ENCODE assay signal across 17 cellular contexts in genomic region chr16:57533366-57533617, GRCh38. TPM values are rescaled to one million over a fixed set of nuclear protein-coding genes. Genes with fewer than 3 reads are reported as not detected.
DNase-seq lines count a peak whose midpoint lies in the region; ATAC-seq lines count a peak whose summit lies in the region.
"Had no signal": no experiment of that assay in that cellular context is flagged by ENCODE, and none has a peak within 500 bp of the region (broad histone marks: within the 10 kb centered on the region; RNA-seq: fewer than 3 reads in every experiment).

No MANE protein-coding gene starts in this region.

- no peaks in the 10 kb centered on the region for H3K27me3 ChIP-seq in SJCRH30

- CTCF ChIA-PET in activated CD4-positive, alpha-beta T cell treated with anti-CD3 and anti-CD28 coated beads, Interleukin-2, amount 10 ng/mL, durations not matched to agents 7 days and 5 days (lab: Charles Lee) = interaction anchor here (1.1 kb wide), 1 partner anchor 13 kb away, joined by 3 read pairs; no protein-coding TSS in a partner anchor
- CTCF ChIA-PET in activated CD4-positive, alpha-beta memory T cell treated with anti-CD3 and anti-CD28 coated beads, Interleukin-2, amount 10 ng/mL, durations not matched to agents 7 days and 5 days (lab: Charles Lee) = no interaction called here

- POLR2A ChIA-PET in activated CD4-positive, alpha-beta T cell treated with anti-CD3 and anti-CD28 coated beads, Interleukin-2, amount 10 ng/mL, durations not matched to agents 7 days and 5 days (lab: Charles Lee) = no interaction called here
- POLR2A ChIA-PET in activated CD4-positive, alpha-beta memory T cell treated with anti-CD3 and anti-CD28 coated beads, Interleukin-2, amount 10 ng/mL, durations not matched to agents 7 days and 5 days (lab: Charles Lee) = no interaction called here

- H3K9me3 ChIP-seq in SJCRH30 (replicated peaks) = no peaks in the 10 kb centered on the region

- peaks cover 81% of the 10 kb centered on the region for H3K4me1 Mint-ChIP-seq in activated CD4-positive, alpha-beta T cell treated with anti-CD3 and anti-CD28 coated beads, Interleukin-2, amount 10 ng/mL, durations not matched to agents 7 days and 5 days
- peaks cover 76% of the 10 kb centered on the region for H3K4me1 Mint-ChIP-seq in activated CD4-positive, alpha-beta memory T cell treated with anti-CD3 and anti-CD28 coated beads, Interleukin-2, amount 10 ng/mL, durations not matched to agents 7 days and 5 days
- H3K4me1 Mint-ChIP-seq in immature natural killer cell = peaks cover 78 to 83% of the 10 kb centered on the region in 2 donors
- H3K4me1 Mint-ChIP-seq in stimulated activated memory B cell treated with anti-CD40 and anti-IgM and Interleukin-4, amounts not matched to agents 10 μg/mL and 1 μg/mL and 100 μg/mL, for 72 hours = peaks cover 80% of the 10 kb centered on the region

- no peaks in the 10 kb centered on the region for H3K9me3 Mint-ChIP-seq in activated CD4-positive, alpha-beta T cell treated with anti-CD3 and anti-CD28 coated beads, Interleukin-2, amount 10 ng/mL, durations not matched to agents 7 days and 5 days
- H3K9me3 Mint-ChIP-seq in activated CD4-positive, alpha-beta memory T cell treated with anti-CD3 and anti-CD28 coated beads, Interleukin-2, amount 10 ng/mL, durations not matched to agents 7 days and 5 days = no peaks in the 10 kb centered on the region
- H3K9me3 Mint-ChIP-seq in immature natural killer cell = no peaks in the 10 kb centered on the region
- H3K9me3 Mint-ChIP-seq in stimulated activated memory B cell treated with anti-CD40 and anti-IgM and Interleukin-4, amounts not matched to agents 10 μg/mL and 1 μg/mL and 100 μg/mL, for 72 hours = no peaks in the 10 kb centered on the region
- H3K9me3 Mint-ChIP-seq: HFFc6 had no signal

- peaks cover 15% of the 10 kb centered on the region for H3K4me1 ChIP-seq in SJCRH30

- no peak for DNase-seq in activated CD4-positive, alpha-beta T cell treated with anti-CD3 and anti-CD28 coated beads, Interleukin-2, amount 10 ng/mL, durations not matched to agents 7 days and 5 days
- DNase-seq in activated CD4-positive, alpha-beta T cell treated with anti-CD3 and anti-CD28 coated beads, Interleukin-2, amount 50 U/mL, for 48 hours = no peak
- peak; percentile 14 for DNase-seq in activated CD4-positive, alpha-beta memory T cell treated with anti-CD3 and anti-CD28 coated beads, Interleukin-2, amount 10 ng/mL, durations not matched to agents 7 days and 5 days
- DNase-seq in immature natural killer cell (no peak), SJCRH30 (no peak)
- DNase-seq in effector CD4-positive, alpha-beta T cell = no peak
- DNase-seq: ACHN, activated gamma-delta T cell treated with Interleukin-2 at 50 U/mL for 16 hours, HFFc6, NCI-H2029 treated with DMSO at 0.1 percent for 48 hours, OCI-M1 had no signal

- no peaks in the 10 kb centered on the region for H3K27me3 Mint-ChIP-seq in activated CD4-positive, alpha-beta T cell treated with anti-CD3 and anti-CD28 coated beads, Interleukin-2, amount 10 ng/mL, durations not matched to agents 7 days and 5 days
- H3K27me3 Mint-ChIP-seq in activated CD4-positive, alpha-beta memory T cell treated with anti-CD3 and anti-CD28 coated beads, Interleukin-2, amount 10 ng/mL, durations not matched to agents 7 days and 5 days = no peaks in the 10 kb centered on the region
- H3K27me3 Mint-ChIP-seq in immature natural killer cell (ENCODE audit: low read depth in 3 of 3) = peaks cover 12 to 30% (median 28%) of the 10 kb centered on the region in 3 donors
- H3K27me3 Mint-ChIP-seq in stimulated activated memory B cell treated with anti-CD40 and anti-IgM and Interleukin-4, amounts not matched to agents 10 μg/mL and 1 μg/mL and 100 μg/mL, for 72 hours = no peaks in the 10 kb centered on the region

- H3K4me3 ChIP-seq in SJCRH30 = no peak overlapping the region
- H3K4me3 ChIP-seq: lung had no signal

- H3K27ac Mint-ChIP-seq in activated CD4-positive, alpha-beta T cell treated with anti-CD3 and anti-CD28 coated beads, Interleukin-2, amount 10 ng/mL, durations not matched to agents 7 days and 5 days = peak overlapping the region; percentile 84
- H3K27ac Mint-ChIP-seq in activated CD4-positive, alpha-beta memory T cell treated with anti-CD3 and anti-CD28 coated beads, Interleukin-2, amount 10 ng/mL, durations not matched to agents 7 days and 5 days = peak overlapping the region; percentile 80
- H3K27ac Mint-ChIP-seq in immature natural killer cell = peak overlapping the region; percentile 96 to 99 (median 99)
- peak overlapping the region; percentile 81 for H3K27ac Mint-ChIP-seq in stimulated activated memory B cell treated with anti-CD40 and anti-IgM and Interleukin-4, amounts not matched to agents 10 μg/mL and 1 μg/mL and 100 μg/mL, for 72 hours
- H3K27ac Mint-ChIP-seq: HFFc6 had no signal

- no peak overlapping the region for H3K27ac ChIP-seq in SJCRH30
- H3K27ac ChIP-seq: KMS-11 had no signal

- ATAC-seq in stimulated activated memory B cell treated with anti-CD40 and anti-IgM and Interleukin-4, amounts not matched to agents 10 μg/mL and 1 μg/mL and 100 μg/mL, for 72 hours = no peak
- ATAC-seq in GM18520 (IDR thresholded peaks at IDR 0.05; ENCODE audit: unreplicated experiment) = no peak

- H3K4me3 Mint-ChIP-seq in activated CD4-positive, alpha-beta T cell treated with anti-CD3 and anti-CD28 coated beads, Interleukin-2, amount 10 ng/mL, durations not matched to agents 7 days and 5 days = peak overlapping the region; percentile 43
- peak overlapping the region; percentile 16 for H3K4me3 Mint-ChIP-seq in activated CD4-positive, alpha-beta memory T cell treated with anti-CD3 and anti-CD28 coated beads, Interleukin-2, amount 10 ng/mL, durations not matched to agents 7 days and 5 days
- peak overlapping the region; percentile 68 to 85 (median 74) for H3K4me3 Mint-ChIP-seq in immature natural killer cell
- H3K4me3 Mint-ChIP-seq in stimulated activated memory B cell treated with anti-CD40 and anti-IgM and Interleukin-4, amounts not matched to agents 10 μg/mL and 1 μg/mL and 100 μg/mL, for 72 hours = peak overlapping the region; percentile 3
- H3K4me3 Mint-ChIP-seq: HFFc6 had no signal

- peaks cover 8% of the 10 kb centered on the region for H3K36me3 Mint-ChIP-seq in activated CD4-positive, alpha-beta T cell treated with anti-CD3 and anti-CD28 coated beads, Interleukin-2, amount 10 ng/mL, durations not matched to agents 7 days and 5 days (ENCODE audit: low read depth)
- H3K36me3 Mint-ChIP-seq in activated CD4-positive, alpha-beta memory T cell treated with anti-CD3 and anti-CD28 coated beads, Interleukin-2, amount 10 ng/mL, durations not matched to agents 7 days and 5 days (ENCODE audit: low read depth) = peaks cover 4% of the 10 kb centered on the region
- peaks cover 5 to 11% (median 6%) of the 10 kb centered on the region in 3 donors for H3K36me3 Mint-ChIP-seq in immature natural killer cell
- peaks cover 5% of the 10 kb centered on the region for H3K36me3 Mint-ChIP-seq in stimulated activated memory B cell treated with anti-CD40 and anti-IgM and Interleukin-4, amounts not matched to agents 10 μg/mL and 1 μg/mL and 100 μg/mL, for 72 hours

- no peaks in the 10 kb centered on the region for H3K36me3 ChIP-seq in SJCRH30

RNA-seq across cellular contexts. Expression of gene CCDC102A, which starts 3.1 kb away (rescaled TPM):
- total RNA-seq in activated CD4-positive, alpha-beta T cell treated with anti-CD3 and anti-CD28 coated beads, Interleukin-2, amount 10 ng/mL, durations not matched to agents 7 days and 5 days = 10 to 100 TPM in 1 of 2 experiments, 1 to 10 TPM in 1; 8.1 to 10.5 TPM
- 1 to 10 TPM; 9.1 to 9.7 TPM for total RNA-seq in activated CD4-positive, alpha-beta memory T cell treated with anti-CD3 and anti-CD28 coated beads, Interleukin-2, amount 10 ng/mL, durations not matched to agents 7 days and 5 days
- polyA plus RNA-seq in immature natural killer cell = 10 to 100 TPM in 2 of 3 donors, 1 to 10 TPM in 1; 8.8 to 26.4 (median 13.9) TPM
- total RNA-seq in SJCRH30 (2014; rRNA removed; shearing (Covaris generic)) = 9.7 and 11.1 TPM in 2 replicates

RNA-seq across cellular contexts. Expression of gene ADGRG5, which starts 9.2 kb away (rescaled TPM):
- 1 to 10 TPM; 5.9 to 6.6 TPM for total RNA-seq in activated CD4-positive, alpha-beta T cell treated with anti-CD3 and anti-CD28 coated beads, Interleukin-2, amount 10 ng/mL, durations not matched to agents 7 days and 5 days
- total RNA-seq in activated CD4-positive, alpha-beta memory T cell treated with anti-CD3 and anti-CD28 coated beads, Interleukin-2, amount 10 ng/mL, durations not matched to agents 7 days and 5 days = 10 to 100 TPM; 12.3 to 12.4 TPM
- 100 to 1,000 TPM in 1 of 3 donors, 10 to 100 TPM in 2; 43.2 to 124 (median 77.4) TPM for polyA plus RNA-seq in immature natural killer cell
- not detected in 2 replicates for total RNA-seq in SJCRH30 (2014; rRNA removed; shearing (Covaris generic))
- total RNA-seq: glomerular endothelial cell, HFFc6, renal cortical epithelial cell had no signal

RNA-seq across cellular contexts. Expression of gene DOK4, which starts 47.0 kb away (rescaled TPM):
- total RNA-seq in activated CD4-positive, alpha-beta T cell treated with anti-CD3 and anti-CD28 coated beads, Interleukin-2, amount 10 ng/mL, durations not matched to agents 7 days and 5 days = 1 to 10 TPM; 2.3 to 2.7 TPM
- total RNA-seq in activated CD4-positive, alpha-beta memory T cell treated with anti-CD3 and anti-CD28 coated beads, Interleukin-2, amount 10 ng/mL, durations not matched to agents 7 days and 5 days = 1 to 10 TPM; 2.5 to 3.4 TPM
- 1 to 10 TPM; 2.2 to 3.2 (median 2.8) TPM for polyA plus RNA-seq in immature natural killer cell
- total RNA-seq in SJCRH30 (2014; rRNA removed; shearing (Covaris generic)) = 10.4 and 13.0 TPM in 2 replicates

Comparison
In these comparisons a context has a peak if more than half of its experiments do, and no peak if none do; other contexts are left out.
1. H3K4me3 Mint-ChIP-seq: peak in every context shown above with its lines; median percentile 74 in immature natural killer cell; 43 in activated CD4-positive, alpha-beta T cell treated with anti-CD3 and anti-CD28 coated beads, Interleukin-2, amount 10 ng/mL, durations not matched to agents 7 days and 5 days; 16 in activated CD4-positive, alpha-beta memory T cell treated with anti-CD3 and anti-CD28 coated beads, Interleukin-2, amount 10 ng/mL, durations not matched to agents 7 days and 5 days; 3 in stimulated activated memory B cell treated with anti-CD40 and anti-IgM and Interleukin-4, amounts not matched to agents 10 μg/mL and 1 μg/mL and 100 μg/mL, for 72 hours.